Comparison of ENCODE assay signal across 12 cellular contexts in genomic region chr3:127690106-127690505, GRCh38. TPM values are rescaled to one million over a fixed set of nuclear protein-coding genes. Genes with fewer than 3 reads are reported as not detected.
A peak's percentile ranks its signal among the peaks of the same experiment; 100 is the strongest.
DNase-seq lines count a peak whose midpoint lies in the region; ATAC-seq, FAIRE-seq and TF ChIP-seq lines count a peak whose summit lies in the region.
"Had no signal": no experiment of that assay in that cellular context is flagged by ENCODE, and none has a peak within 500 bp of the region (broad histone marks: within the 10 kb centered on the region; RNA-seq: fewer than 3 reads in every experiment).

No MANE protein-coding gene starts in this region.

- intact Hi-C loops in ascending aorta (cut with DNase I) (loop anchor here (1.0 to 2.0 kb wide), 4 partner anchors 17 to 167 kb away; partner anchors contain the start of genes ABTB1 and MGLL), heart right ventricle (cut with DNase I) (loop anchor here in 3 of 10 donors (5.0 to 10.0 kb wide), 6 partner anchors 113 to 382 kb away; partner anchors contain the start of gene MGLL (in 2 of the 3)), sigmoid colon (cut with DNase I) (loop anchor here (2.0 kb wide), 1 partner anchor 33 kb away; no protein-coding TSS in a partner anchor)

- peaks cover 5 to 14% of the 10 kb centered on the region in 2 donors for H3K36me3 ChIP-seq in ascending aorta
- H3K36me3 ChIP-seq in heart right ventricle, result peaks cover 0 to 64% (median 10%) of the 10 kb centered on the region in 9 donors
- H3K36me3 ChIP-seq in sigmoid colon, result peaks cover 0 to 18% (median 3%) of the 10 kb centered on the region in 4 donors

- DNase-seq in GM03348 (ENCODE audit: low spot score) (peak; percentile 88), ascending aorta (ENCODE audit: low spot score in 2 of 2) (no peak), heart right ventricle (peak in 1 of 2 donors; percentile 10), sigmoid colon (peak; percentile 60), D721Med (ENCODE audit: insufficient read length, low spot score) (no peak), DMS 273 (lab: John Stamatoyannopoulos, UW; ENCODE audit: unreplicated experiment) (no peak)
- DNase-seq in stimulated activated naive CD4-positive, alpha-beta T cell (lab: John Stamatoyannopoulos, UW), result no peak
- DNase-seq: activated T-cell treated with anti-CD3 and anti-CD28 coated beads for 4 hours, DMS79, NCI-H1417 treated with DMSO at 0.1 percent for 48 hours had no signal

- TF ChIP-seq CTCF in ascending aorta (IDR thresholded peaks at IDR 0.05) (no peak), heart right ventricle (IDR thresholded peaks at IDR 0.05) (no peak), sigmoid colon (IDR thresholded peaks at IDR 0.05) (no peak), D721Med (IDR thresholded peaks at IDR 0.05; ENCODE audit: insufficient read depth, missing control alignments) (no peak)

- H3K27ac ChIP-seq in ascending aorta (peak overlapping the region; percentile 85 to 89), heart right ventricle (peak overlapping the region in 8 of 10 donors; percentile 28 to 70 (median 58)), sigmoid colon (peak overlapping the region; percentile 74 to 86 (median 82))

- H3K4me3 ChIP-seq in ascending aorta, result no peak overlapping the region
- H3K4me3 ChIP-seq in heart right ventricle, result no peak overlapping the region
- no peak overlapping the region for H3K4me3 ChIP-seq in sigmoid colon

- H3K27me3 ChIP-seq in ascending aorta (no peaks in the 10 kb centered on the region), heart right ventricle (no peaks in the 10 kb centered on the region), sigmoid colon (no peaks in the 10 kb centered on the region)

- H3K9me3 ChIP-seq in ascending aorta, result no peaks in the 10 kb centered on the region
- H3K9me3 ChIP-seq in heart right ventricle, result no peaks in the 10 kb centered on the region
- H3K9me3 ChIP-seq in sigmoid colon, result no peaks in the 10 kb centered on the region

- WGBS in heart right ventricle, 2 donors, result 70 to 80% methylated on average over 4 of the region's 4 CpGs
- WGBS in sigmoid colon, 2 donors, result 75 to 82% methylated on average over 4 of the region's 4 CpGs

- no peak for TF ChIP-seq EP300 in sigmoid colon (IDR thresholded peaks at IDR 0.05)

- no peak for TF ChIP-seq POLR2A in sigmoid colon (IDR thresholded peaks at IDR 0.05)

- FAIRE-seq in D721Med (lab: Jason Lieb, UNC), result no peak
- FAIRE-seq: GM19239 had no signal

- ATAC-seq in heart right ventricle (peak in 1 of 8 donors; percentile 8), HG03196 (IDR thresholded peaks at IDR 0.05; ENCODE audit: unreplicated experiment) (no peak)

- peaks cover 29 to 32% of the 10 kb centered on the region in 2 donors for H3K4me1 ChIP-seq in ascending aorta
- peaks cover 5 to 49% (median 20%) of the 10 kb centered on the region in 9 donors for H3K4me1 ChIP-seq in heart right ventricle
- peaks cover 0 to 39% (median 36%) of the 10 kb centered on the region in 4 donors for H3K4me1 ChIP-seq in sigmoid colon

RNA-seq across cellular contexts. Expression of gene ABTB1, which starts 17.4 kb away (rescaled TPM):
- total RNA-seq in ascending aorta (61.7 TPM), heart right ventricle (10 to 100 TPM; 19.6 to 47.9 (median 23.9) TPM), sigmoid colon (10 to 100 TPM; 33.5 to 75.3 (median 49.1) TPM)
- polyA plus RNA-seq in heart right ventricle (10 to 100 TPM; 36.0 to 56.3 TPM), sigmoid colon (10 to 100 TPM; 18.0 to 36.5 (median 24.6) TPM)

Comparison
In these comparisons a context has a peak if more than half of its experiments do, and no peak if none do; other contexts are left out.
1. DNase-seq: peak in GM03348 (single experiment) and sigmoid colon (single experiment); none in ascending aorta (0 of 2), D721Med (single experiment), DMS 273 (single experiment) and stimulated activated naive CD4-positive, alpha-beta T cell (0 of 6).
2. Peak in every context shown above with its lines, with median percentiles within 50 percentile points of each other: H3K27ac ChIP-seq.